ENCODE assay signal across 1 cellular context in the genomic region with DNA sequence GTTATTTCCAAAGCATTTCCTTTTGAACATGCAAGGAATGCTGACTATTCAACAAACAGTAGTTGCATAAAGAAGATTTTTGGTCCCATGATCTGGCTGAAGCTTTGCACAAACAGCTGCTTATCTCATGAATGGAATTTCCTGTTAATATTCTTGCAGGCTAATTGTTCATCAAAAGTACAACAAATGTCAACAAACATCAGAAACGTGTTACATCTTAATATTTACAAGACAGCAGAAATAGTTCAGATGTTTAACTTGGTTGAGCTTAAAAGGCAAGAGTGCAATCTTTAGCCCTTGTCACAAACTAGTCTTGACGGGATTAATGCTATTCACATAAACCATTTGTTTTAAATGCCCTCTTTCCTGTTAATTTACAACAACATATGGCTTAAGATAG.
TF ChIP-seq lines count a peak whose summit lies in the region.

No MANE protein-coding gene starts in this region.

TF ChIP-seq in HepG2, 621 proteins besides CTCF, POLR2A, EP300 and RAD21 (continued from another document):
- TF ChIP-seq, protein P1, sequence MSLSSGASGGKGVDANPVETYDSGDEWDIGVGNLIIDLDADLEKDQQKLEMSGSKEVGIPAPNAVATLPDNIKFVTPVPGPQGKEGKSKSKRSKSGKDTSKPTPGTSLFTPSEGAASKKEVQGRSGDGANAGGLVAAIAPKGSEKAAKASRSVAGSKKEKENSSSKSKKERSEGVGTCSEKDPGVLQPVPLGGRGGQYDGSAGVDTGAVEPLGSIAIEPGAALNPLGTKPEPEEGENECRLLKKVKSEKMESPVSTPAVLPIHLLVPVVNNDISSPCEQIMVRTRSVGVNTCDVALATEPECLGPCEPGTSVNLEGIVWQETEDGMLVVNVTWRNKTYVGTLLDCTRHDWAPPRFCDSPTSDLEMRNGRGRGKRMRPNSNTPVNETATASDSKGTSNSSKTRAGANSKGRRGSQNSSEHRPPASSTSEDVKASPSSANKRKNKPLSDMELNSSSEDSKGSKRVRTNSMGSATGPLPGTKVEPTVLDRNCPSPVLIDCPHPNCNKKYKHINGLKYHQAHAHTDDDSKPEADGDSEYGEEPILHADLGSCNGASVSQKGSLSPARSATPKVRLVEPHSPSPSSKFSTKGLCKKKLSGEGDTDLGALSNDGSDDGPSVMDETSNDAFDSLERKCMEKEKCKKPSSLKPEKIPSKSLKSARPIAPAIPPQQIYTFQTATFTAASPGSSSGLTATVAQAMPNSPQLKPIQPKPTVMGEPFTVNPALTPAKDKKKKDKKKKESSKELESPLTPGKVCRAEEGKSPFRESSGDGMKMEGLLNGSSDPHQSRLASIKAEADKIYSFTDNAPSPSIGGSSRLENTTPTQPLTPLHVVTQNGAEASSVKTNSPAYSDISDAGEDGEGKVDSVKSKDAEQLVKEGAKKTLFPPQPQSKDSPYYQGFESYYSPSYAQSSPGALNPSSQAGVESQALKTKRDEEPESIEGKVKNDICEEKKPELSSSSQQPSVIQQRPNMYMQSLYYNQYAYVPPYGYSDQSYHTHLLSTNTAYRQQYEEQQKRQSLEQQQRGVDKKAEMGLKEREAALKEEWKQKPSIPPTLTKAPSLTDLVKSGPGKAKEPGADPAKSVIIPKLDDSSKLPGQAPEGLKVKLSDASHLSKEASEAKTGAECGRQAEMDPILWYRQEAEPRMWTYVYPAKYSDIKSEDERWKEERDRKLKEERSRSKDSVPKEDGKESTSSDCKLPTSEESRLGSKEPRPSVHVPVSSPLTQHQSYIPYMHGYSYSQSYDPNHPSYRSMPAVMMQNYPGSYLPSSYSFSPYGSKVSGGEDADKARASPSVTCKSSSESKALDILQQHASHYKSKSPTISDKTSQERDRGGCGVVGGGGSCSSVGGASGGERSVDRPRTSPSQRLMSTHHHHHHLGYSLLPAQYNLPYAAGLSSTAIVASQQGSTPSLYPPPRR (CRISPR knock-in tag; IDR thresholded peaks at IDR 0.05; ENCODE audit: borderline replicate concordance): peak; percentile 74
- TF ChIP-seq ETV5 (CRISPR knock-in tag; IDR thresholded peaks at IDR 0.05; ENCODE audit: borderline replicate concordance): peak; percentile 33; the same call in 1 of the 2 replicates
- TF ChIP-seq FOXA3 (CRISPR knock-in tag; IDR thresholded peaks at IDR 0.05): peak; percentile 48; the same call in 1 of the 2 replicates
